ENCODE assay signal across 26 cellular contexts in the genomic region with DNA sequence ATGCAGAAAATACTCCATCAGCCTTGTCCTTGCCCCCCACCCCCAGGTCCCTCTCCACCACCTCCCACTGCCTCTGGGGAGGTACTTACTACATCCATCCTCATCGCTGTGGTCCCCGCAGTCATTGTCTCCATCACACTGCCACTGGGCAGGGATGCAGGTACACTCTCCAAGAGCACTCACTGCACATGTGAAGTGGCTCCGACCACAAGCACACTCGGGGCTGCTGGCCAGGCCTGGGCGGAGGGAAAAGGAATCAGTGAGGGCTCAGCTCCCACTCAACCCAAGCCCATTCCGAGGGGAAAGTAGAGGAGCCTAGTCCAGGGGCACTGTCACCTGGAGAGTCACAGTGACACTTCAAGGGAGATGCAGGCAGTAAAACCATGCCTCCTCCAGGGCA. TPM values are rescaled to one million over a fixed set of nuclear protein-coding genes. Genes with fewer than 3 reads are reported as not detected.
A peak's percentile ranks its signal among the peaks of the same experiment; 100 is the strongest.
DNase-seq lines count a peak whose midpoint lies in the region; ATAC-seq, FAIRE-seq and TF ChIP-seq lines count a peak whose summit lies in the region.
"Had no signal": no experiment of that assay in that cellular context is flagged by ENCODE, and none has a peak within 500 bp of the region (broad histone marks: within the 10 kb centered on the region; RNA-seq: fewer than 3 reads in every experiment).

No MANE protein-coding gene starts in this region.

- DNase-seq in NCI-H1092 treated with DMSO at 0.1 percent for 48 hours (lab: John Stamatoyannopoulos, UW): peak; percentile 19
- no peak for DNase-seq in NCI-H1092 (lab: John Stamatoyannopoulos, UW)
- no peak for DNase-seq in H1 (ENCODE audit: low read depth in 1 of 2, low spot score in 2 of 2)
- DNase-seq in posterior vena cava (ENCODE audit: low spot score): peak; percentile 25
- DNase-seq in vagina (ENCODE audit: extremely low spot score in 2 of 2): no peak
- no peak for DNase-seq in SK-N-DZ (ENCODE audit: low spot score)
- DNase-seq in HEK293T (ENCODE audit: extremely low spot score): no peak
- DNase-seq: ACHN; Caco-2; CD4-positive, alpha-beta memory T cell; DMS 273 treated with DMSO at 0.1 percent for 48 hours; Kasumi-1; MG63; NCI-H1436; NCI-H187 treated with DMSO at 0.1 percent for 48 hours; NCI-H226; NCI-H510A treated with DMSO at 0.1 percent for 48 hours; NCI-H748 treated with DMSO at 0.1 percent for 48 hours; PC-9; RPMI8226; SHP77 treated with DMSO at 0.1 percent for 48 hours; SK-N-SH had no signal

- H3K4me1 ChIP-seq in H1 (replicated peaks in 1 of 4; ENCODE audit: control insufficient read depth in 3 of 4, insufficient read depth in 4 of 4, low read length in 3 of 4) (peaks cover 13 to 25% (median 14%) of the 10 kb centered on the region in 4 experiments), vagina (no peaks in the 10 kb centered on the region)
- H3K4me1 ChIP-seq: BLaER1 treated with 17β-estradiol and CSF1 and Interleukin-3, amounts not matched to agents 10 nM and 100 nM; Caco-2 had no signal

- no peaks in the 10 kb centered on the region for H3K23me2 ChIP-seq in H1 (ENCODE audit: low read depth, low read length)

- H3K56ac ChIP-seq in H1 (replicated peaks; ENCODE audit: insufficient read length, low read depth, low read length): no peak overlapping the region

- no peak overlapping the region for H4K91ac ChIP-seq in H1 (replicated peaks; ENCODE audit: insufficient read length, low read length)

- H3K23ac ChIP-seq in H1 (ENCODE audit: insufficient read length): no peak overlapping the region

- TF ChIP-seq POLR2A in H1 (IDR thresholded peaks at IDR 0.05; ENCODE audit: control extremely low read depth in 1 of 2, low read depth in 2 of 2, low read length in 2 of 2) (no peak), vagina (IDR thresholded peaks at IDR 0.05) (no peak)

- peaks cover 6% of the 10 kb centered on the region for H3K79me1 ChIP-seq in H1 (ENCODE audit: low read depth, low read length)

- H2AFZ ChIP-seq in H1 (ENCODE audit: low read length): no peak overlapping the region
- H2AFZ ChIP-seq: PC-9 had no signal

- H3K9me3 ChIP-seq in H1 (ENCODE audit: insufficient read depth in 2 of 2, low read depth in 1 of 2, low read length in 1 of 2): peaks cover 4 to 8% of the 10 kb centered on the region in 2 experiments; a peak in 2 of 4 replicates
- H3K9me3 ChIP-seq in vagina: no peaks in the 10 kb centered on the region
- H3K9me3 ChIP-seq: BLaER1 treated with 17β-estradiol and CSF1 and Interleukin-3, amounts not matched to agents 10 nM and 100 nM; Caco-2; MG63; SK-N-SH had no signal

- CTCF ChIA-PET in H1 (lab: Charles Lee; ENCODE audit: partially characterized antibody): interaction anchor here (1.1 to 7.5 kb wide), 2 partner anchors 13 to 251 kb away, joined by 3 to 44 read pairs; no protein-coding TSS in a partner anchor
- CTCF ChIA-PET in HEK293T (lab: Yijun Ruan, JAX): no interaction called here

- TF ChIP-seq CTCF in H1 (IDR thresholded peaks at IDR 0.05; ENCODE audit: control extremely low read depth in 1 of 3, insufficient read depth in 1 of 3, low read depth in 1 of 3, low read length in 3 of 3) (no peak), vagina (IDR thresholded peaks at IDR 0.05) (no peak)

- H3K14ac ChIP-seq in H1 (ENCODE audit: insufficient read length): no peak overlapping the region

- H2BK12ac ChIP-seq in H1 (ENCODE audit: low read depth, low read length): no peak overlapping the region

- WGBS in H1 (ENCODE audit: extremely low coverage in 1 of 2, insufficient coverage in 1 of 2, insufficient read length in 1 of 2, insufficient replicate concordance in 2 of 2, low coverage in 1 of 2, low lambda C conversion rate in 2 of 2, missing lambda C conversion rate in 1 of 2), 2 experiments: 92% methylated on average over 6 of the region's 6 CpGs; no CpG with 5 or more reads in 1 of the 2 experiments

- no peak overlapping the region for H3K18ac ChIP-seq in H1 (ENCODE audit: extremely low read depth, low read length)

- H3K4me3 ChIP-seq in H1 (ENCODE audit: extremely low read depth in 1 of 4, insufficient read depth in 2 of 4, low read depth in 3 of 4, low read length in 4 of 4) (no peak overlapping the region), vagina (no peak overlapping the region)
- H3K4me3 ChIP-seq: BLaER1 treated with 17β-estradiol and CSF1 and Interleukin-3, amounts not matched to agents 10 nM and 100 nM; MG63; PC-9 had no signal

- no peak for TF ChIP-seq RAD21 in H1 (IDR thresholded peaks at IDR 0.05 in 1 of 2, conservative IDR thresholded peaks at IDR 0.05 in 1 of 2; ENCODE audit: low read depth in 2 of 2, low read length in 2 of 2)

- H4K8ac ChIP-seq in H1 (ENCODE audit: extremely low read depth, insufficient read depth, low read length): no peak overlapping the region

- no peak overlapping the region for H2BK5ac ChIP-seq in H1 (ENCODE audit: low read depth, low read length)

- H3K36me3 ChIP-seq in H1 (ENCODE audit: control insufficient read depth in 2 of 4, insufficient read depth in 4 of 4, low read length in 3 of 4) (peaks cover 0 to 13% (median 9%) of the 10 kb centered on the region in 4 experiments; a peak in 5 of 8 replicates), vagina (no peaks in the 10 kb centered on the region)
- H3K36me3 ChIP-seq: BLaER1 treated with 17β-estradiol and CSF1 and Interleukin-3, amounts not matched to agents 10 nM and 100 nM; MG63 had no signal

- no peak for TF ChIP-seq EP300 in H1 (IDR thresholded peaks at IDR 0.05; ENCODE audit: borderline replicate concordance in 1 of 2, low read depth in 2 of 2, low read length in 2 of 2)

- no peak for ATAC-seq in HG03095 (IDR thresholded peaks at IDR 0.05; ENCODE audit: unreplicated experiment)

- H4K5ac ChIP-seq in H1 (ENCODE audit: insufficient read length, low read depth, low read length): no peak overlapping the region

- H3K4ac ChIP-seq in H1 (replicated peaks; ENCODE audit: insufficient read length, low read depth, low read length): no peak overlapping the region

- no peak overlapping the region for H2BK120ac ChIP-seq in H1 (replicated peaks; ENCODE audit: low read depth, low read length)

- H2AK5ac ChIP-seq in H1 (ENCODE audit: low read depth, low read length): no peak overlapping the region

- H3K27ac ChIP-seq in H1 (ENCODE audit: low read depth, low read length): no peak overlapping the region
- no peak overlapping the region for H3K27ac ChIP-seq in vagina
- H3K27ac ChIP-seq: 22Rv1; BLaER1 treated with 17β-estradiol and CSF1 and Interleukin-3, amounts not matched to agents 10 nM and 100 nM; PC-9 had no signal

- intact Hi-C loops in posterior vena cava (cut with DNase I) (no loop called here), vagina (cut with DNase I) (no loop called here)

- H3K79me2 ChIP-seq in H1 (ENCODE audit: control insufficient read depth in 1 of 2, insufficient read depth in 2 of 2, low read length in 2 of 2): 0 out of 4 replicates have a peak, but pooled peaks cover 0 to 2% of the 10 kb centered on the region in 2 experiments

- no peak overlapping the region; the same call in 1 of the 2 replicates for H2BK15ac ChIP-seq in H1 (ENCODE audit: low read length)

- POLR2A ChIA-PET in H1 (lab: Charles Lee; ENCODE audit: partially characterized antibody): interaction anchor here (2.6 kb wide), 1 partner anchor 10 kb away, joined by 20 read pairs; no protein-coding TSS in a partner anchor
- POLR2A ChIA-PET in HEK293T (lab: Yijun Ruan, JAX): no interaction called here

- peaks cover 0 to 2% of the 10 kb centered on the region in 2 experiments for H4K20me1 ChIP-seq in H1 (replicated peaks in 1 of 2; ENCODE audit: control insufficient read depth in 1 of 2, insufficient read depth in 2 of 2, low read length in 2 of 2)
- H4K20me1 ChIP-seq: BLaER1 treated with 17β-estradiol and CSF1 and Interleukin-3, amounts not matched to agents 10 nM and 100 nM had no signal

- no peak overlapping the region for H3K4me2 ChIP-seq in H1 (ENCODE audit: insufficient read depth in 1 of 2, low read depth in 2 of 2, low read length in 2 of 2)
- H3K4me2 ChIP-seq: BLaER1 treated with 17β-estradiol and CSF1 and Interleukin-3, amounts not matched to agents 10 nM and 100 nM; PC-9; SK-N-SH had no signal

- peak overlapping the region; percentile 48; the same call in 1 of the 2 replicates for H2BK20ac ChIP-seq in H1 (ENCODE audit: low read length)

- H3K27me3 ChIP-seq in H1 (replicated peaks in 1 of 4; ENCODE audit: control insufficient read depth in 3 of 4, extremely low read depth in 1 of 4, insufficient read depth in 3 of 4, low read length in 3 of 4) (no peaks in the 10 kb centered on the region), vagina (no peaks in the 10 kb centered on the region)
- H3K27me3 ChIP-seq: BLaER1 treated with 17β-estradiol and CSF1 and Interleukin-3, amounts not matched to agents 10 nM and 100 nM; MG63 had no signal

- no peak for FAIRE-seq in H1 (lab: Jason Lieb, UNC)
- FAIRE-seq: GM12891 had no signal

- no peak overlapping the region for H3K9ac ChIP-seq in H1 (replicated peaks in 1 of 4; ENCODE audit: extremely low read depth in 1 of 4, low read depth in 3 of 4, low read length in 3 of 4)
- H3K9ac ChIP-seq: BLaER1 treated with 17β-estradiol and CSF1 and Interleukin-3, amounts not matched to agents 10 nM and 100 nM; SK-N-SH had no signal

RNA-seq across cellular contexts. Expression of a gene that starts 15.7 kb away (rescaled TPM):
- 20.8 and 22.1 TPM in 2 replicates for total RNA-seq in H1 (2021; fragmentation: NEBNext Ultra II Directional; extraction: Animal tissue kit (Norgen Biotek cat#: 25700))
- 5.4 and 11.0 TPM in 2 replicates for polyA plus RNA-seq in H1 (2011; rRNA removed)
- polyA plus RNA-seq in H1 (2011; cell fraction: cytosol; rRNA removed): 9.7 TPM
- 38.0 TPM for polyA plus RNA-seq in H1 (2011; cell fraction: nucleus; rRNA removed)
- polyA plus RNA-seq in H1 (2012, experiment 1 of 2): 13.2 to 16.4 TPM (median 13.8 TPM) in 4 replicates
- polyA plus RNA-seq in H1 (2012, experiment 2 of 2): 3.2 TPM
- 19.9 TPM for polyA plus RNA-seq in H1 (2013, experiment 1 of 2)
- 17.6 TPM for polyA plus RNA-seq in H1 (2013, experiment 2 of 2)
- 28.0 and 31.2 TPM in 2 replicates for polyA minus RNA-seq in H1 (2011; rRNA and poly(A)+ RNA removed)
- 11.9 TPM for polyA minus RNA-seq in H1 (2011; cell fraction: cytosol; rRNA and poly(A)+ RNA removed)
- polyA minus RNA-seq in H1 (2011; cell fraction: nucleus; rRNA and poly(A)+ RNA removed): 29.2 TPM
- 10 to 100 TPM in 1 of 2 donors, 1 to 10 TPM in 1; 9.1 to 10.1 TPM for total RNA-seq in posterior vena cava
- total RNA-seq in vagina: 10.1 TPM
- polyA plus RNA-seq in SK-N-DZ (2014; cell fraction: cytosol; rRNA removed): 4.2 and 5.8 TPM in 2 replicates
- 5.7 and 9.1 TPM in 2 replicates for polyA plus RNA-seq in SK-N-DZ (2014; cell fraction: nucleus; rRNA removed)
- total RNA-seq: CD4-positive, alpha-beta memory T cell had no signal
- polyA plus RNA-seq: CD4-positive, alpha-beta memory T cell had no signal

RNA-seq across cellular contexts. Expression of a gene that starts 33.9 kb away (rescaled TPM):
- 24.2 and 26.2 TPM in 2 replicates for total RNA-seq in H1 (2021; fragmentation: NEBNext Ultra II Directional; extraction: Animal tissue kit (Norgen Biotek cat#: 25700))
- 28.7 and 55.1 TPM in 2 replicates for polyA plus RNA-seq in H1 (2011; rRNA removed)
- 27.5 TPM for polyA plus RNA-seq in H1 (2011; cell fraction: cytosol; rRNA removed)
- polyA plus RNA-seq in H1 (2011; cell fraction: nucleus; rRNA removed): 34.3 TPM
- 24.5 to 28.7 TPM (median 26.8 TPM) in 4 replicates for polyA plus RNA-seq in H1 (2012, experiment 1 of 2)
- polyA plus RNA-seq in H1 (2012, experiment 2 of 2): 26.6 TPM
- 15.1 TPM for polyA plus RNA-seq in H1 (2013, experiment 1 of 2)
- 15.9 TPM for polyA plus RNA-seq in H1 (2013, experiment 2 of 2)
- polyA minus RNA-seq in H1 (2011; rRNA and poly(A)+ RNA removed): 25.0 and 34.0 TPM in 2 replicates
- polyA minus RNA-seq in H1 (2011; cell fraction: cytosol; rRNA and poly(A)+ RNA removed): 20.8 TPM
- polyA minus RNA-seq in H1 (2011; cell fraction: nucleus; rRNA and poly(A)+ RNA removed): 33.3 TPM
- total RNA-seq in posterior vena cava (10 to 100 TPM; 17.8 to 19.8 TPM), vagina (30.7 TPM)
- 40.4 and 41.4 TPM in 2 replicates for polyA plus RNA-seq in SK-N-DZ (2014; cell fraction: cytosol; rRNA removed)
- 20.4 and 22.5 TPM in 2 replicates for polyA plus RNA-seq in SK-N-DZ (2014; cell fraction: nucleus; rRNA removed)

RNA-seq across cellular contexts. Expression of a gene that starts 56.6 kb away (rescaled TPM):
- total RNA-seq in H1 (2021; fragmentation: NEBNext Ultra II Directional; extraction: Animal tissue kit (Norgen Biotek cat#: 25700)): 185 and 192 TPM in 2 replicates
- polyA plus RNA-seq in H1 (2011; rRNA removed): 45.2 and 64.8 TPM in 2 replicates
- polyA plus RNA-seq in H1 (2011; cell fraction: cytosol; rRNA removed): 74.4 TPM
- polyA plus RNA-seq in H1 (2011; cell fraction: nucleus; rRNA removed): 136 TPM
- polyA plus RNA-seq in H1 (2012, experiment 1 of 2): 70.6 to 109 TPM (median 85.2 TPM) in 4 replicates
- polyA plus RNA-seq in H1 (2012, experiment 2 of 2): 4.1 TPM
- polyA plus RNA-seq in H1 (2013, experiment 1 of 2): 50.9 TPM
- polyA plus RNA-seq in H1 (2013, experiment 2 of 2): 48.5 TPM
- polyA minus RNA-seq in H1 (2011; rRNA and poly(A)+ RNA removed): 249 and 293 TPM in 2 replicates
- 89.2 TPM for polyA minus RNA-seq in H1 (2011; cell fraction: cytosol; rRNA and poly(A)+ RNA removed)
- polyA minus RNA-seq in H1 (2011; cell fraction: nucleus; rRNA and poly(A)+ RNA removed): 168 TPM
- total RNA-seq in posterior vena cava: 10 to 100 TPM; 56.8 to 66.4 TPM
- 32.9 TPM for total RNA-seq in vagina
- 127 and 150 TPM in 2 replicates for polyA plus RNA-seq in SK-N-DZ (2014; cell fraction: cytosol; rRNA removed)
- polyA plus RNA-seq in SK-N-DZ (2014; cell fraction: nucleus; rRNA removed): 94.0 and 111 TPM in 2 replicates

Comparison
In these comparisons a context has a peak if more than half of its experiments do, and no peak if none do; other contexts are left out.
1. DNase-seq: peak in NCI-H1092 treated with DMSO at 0.1 percent for 48 hours (single experiment) and posterior vena cava (single experiment); none in NCI-H1092 (single experiment), H1 (0 of 2), vagina (0 of 2), SK-N-DZ (single experiment) and HEK293T (single experiment).